Comparison of ENCODE assay signal across 22 cellular contexts in genomic region chr1:56483104-56483503, GRCh38.
"Had no signal": no experiment of that assay in that cellular context is flagged by ENCODE, and none has a peak within 500 bp of the region (broad histone marks: within the 10 kb centered on the region; RNA-seq: fewer than 3 reads in every experiment).

No MANE protein-coding gene starts in this region.

- FAIRE-seq: colon, endometrium, islet of Langerhans, keratinocyte had no signal

- H3K4me1 ChIP-seq: gastrocnemius medialis had no signal

- H3K27ac ChIP-seq: coronary artery, esophagus muscularis mucosa, gastrocnemius medialis, heart right ventricle, left lung, lower lobe of right lung had no signal

- H3K36me3 ChIP-seq: gastrocnemius medialis, heart right ventricle, left lung, lower lobe of right lung had no signal

- ATAC-seq: effector memory CD8-positive, alpha-beta T cell; gastrocnemius medialis; heart right ventricle; left cardiac atrium; left lung; left ventricle myocardium superior; lower lobe of right lung; mucosa of descending colon had no signal

- H3K4me3 ChIP-seq: coronary artery, esophagus muscularis mucosa, gastrocnemius medialis, heart right ventricle, left lung, lower lobe of right lung, mucosa of descending colon had no signal

- H3K27me3 ChIP-seq: esophagus muscularis mucosa, gastrocnemius medialis, heart right ventricle, left lung had no signal

- DNase-seq: effector CD8-positive, alpha-beta T cell; effector memory CD8-positive, alpha-beta T cell; endodermal cell; foreskin melanocyte; gastrocnemius medialis; glutamatergic neuron; head of caudate nucleus; heart right ventricle; hippocampal formation; left cardiac atrium; left lung; left ventricle myocardium superior; lower lobe of right lung; mesenchymal stem cell; mucosa of descending colon; naive B cell had no signal

- H3K9me3 ChIP-seq: esophagus muscularis mucosa, gastrocnemius medialis, heart right ventricle, left lung, lower lobe of right lung, mucosa of descending colon had no signal
